In genomic region chr1:54942976-54943375, GRCh38 we compare ENCODE assay signal across 36 cellular contexts. TPM values are rescaled to one million over a fixed set of nuclear protein-coding genes. Genes with fewer than 3 reads are reported as not detected.
"Had no signal": no experiment of that assay in that cellular context is flagged by ENCODE, and none has a peak within 500 bp of the region (broad histone marks: within the 10 kb centered on the region; RNA-seq: fewer than 3 reads in every experiment).

No MANE protein-coding gene starts in this region.

- ATAC-seq: activated CD8-positive, alpha-beta T cell treated with anti-CD3 and anti-CD28 coated beads for 36 hours; activated naive CD4-positive, alpha-beta T cell treated with anti-CD3 and anti-CD28 coated beads, Interleukin-2, amount 50 U/mL, for 72 hours; activated T-cell treated with anti-CD3 and anti-CD28 coated beads, Interleukin-2, amount 50 U/mL, for 4 hours; activated T-cell treated with anti-CD3 and anti-CD28 coated beads, Interleukin-2, amount 50 U/mL, for 72 hours; activated T-helper 17 cell treated with anti-CD3 and anti-CD28 coated beads, Interleukin-2, amount 50 U/mL, for 72 hours; body of pancreas had no signal

- H3K27ac ChIP-seq: adrenal gland, body of pancreas, brain microvascular endothelial cell, breast epithelium, VCaP had no signal

- DNase-seq: activated B cell treated with CpG ODN at 0.5 μM for 24 hours; activated CD4-positive, alpha-beta memory T cell treated with anti-CD3 and anti-CD28 coated beads for 36 hours; activated CD4-positive, alpha-beta T cell treated with anti-CD3 and anti-CD28 coated beads for 4 hours; activated CD4-positive, alpha-beta T cell treated with anti-CD3 and anti-CD28 coated beads, Interleukin-2, amount 50 U/mL, for 1 hour; activated CD4-positive, alpha-beta T cell treated with anti-CD3 and anti-CD28 coated beads, Interleukin-2, amount 50 U/mL, for 4 hours; activated CD4-positive, CD25-positive, alpha-beta regulatory T cell treated with anti-CD3 and anti-CD28 coated beads, Interleukin-2, amount 50 U/mL, for 72 hours; activated CD8-positive, alpha-beta memory T cell treated with anti-CD3 and anti-CD28 coated beads, Interleukin-2, amount 50 U/mL, for 4 hours; activated CD8-positive, alpha-beta T cell treated with anti-CD3 and anti-CD28 coated beads for 36 hours; activated effector memory CD4-positive, alpha-beta T cell treated with anti-CD3 and anti-CD28 coated beads, Interleukin-2, amount 50 U/mL, for 16 hours; activated gamma-delta T cell treated with Interleukin-2 at 50 U/mL for 16 hours; activated naive CD4-positive, alpha-beta T cell; activated naive CD4-positive, alpha-beta T cell treated with anti-CD3 and anti-CD28 coated beads for 36 hours; activated naive CD4-positive, alpha-beta T cell treated with anti-CD3 and anti-CD28 coated beads, Interleukin-2, amount 50 U/mL, for 16 hours; activated naive CD8-positive, alpha-beta T cell treated with anti-CD3 and anti-CD28 coated beads for 36 hours; activated T-cell treated with anti-CD3 and anti-CD28 coated beads for 4 hours; activated T-cell treated with anti-CD3 and anti-CD28 coated beads, Interleukin-2, amount 50 U/mL, for 1 hour; activated T-cell treated with anti-CD3 and anti-CD28 coated beads, Interleukin-2, amount 50 U/mL, for 4 hours; activated T-cell treated with anti-CD3 and anti-CD28 coated beads, Interleukin-2, amount 50 U/mL, for 72 hours; adrenal gland; amniotic stem cell; aorta; body of pancreas; brain microvascular endothelial cell; central memory CD4-positive, alpha-beta T cell; T-helper 1 cell; T-helper 2 cell; T-helper 9 cell had no signal

- H3K27me3 ChIP-seq: adrenal gland, body of pancreas, brain microvascular endothelial cell, breast epithelium had no signal

- H3K4me1 ChIP-seq: breast epithelium had no signal

- FAIRE-seq: astrocyte, TTC549 had no signal

- H3K36me3 ChIP-seq: adrenal gland, brain microvascular endothelial cell, breast epithelium had no signal

- H3K4me3 ChIP-seq: adrenal gland, body of pancreas, breast epithelium had no signal

- H3K9me3 ChIP-seq: adrenal gland, body of pancreas, breast epithelium had no signal

RNA-seq across cellular contexts. Expression of gene TMEM61, which starts 37.5 kb away (rescaled TPM):
- total RNA-seq: activated B cell treated with CpG ODN at 0.5 μM for 24 hours; activated CD4-positive, alpha-beta memory T cell treated with anti-CD3 and anti-CD28 coated beads for 36 hours; activated CD8-positive, alpha-beta memory T cell treated with anti-CD3 and anti-CD28 coated beads for 36 hours; activated CD8-positive, alpha-beta T cell treated with anti-CD3 and anti-CD28 coated beads for 36 hours; activated naive CD4-positive, alpha-beta T cell treated with anti-CD3 and anti-CD28 coated beads for 36 hours; activated naive CD8-positive, alpha-beta T cell treated with anti-CD3 and anti-CD28 coated beads for 36 hours; activated T-cell treated with anti-CD3 and anti-CD28 coated beads, Interleukin-2, amount 50 U/mL, for 72 hours; activated T-helper 1 cell treated with anti-CD3 and anti-CD28 coated beads, Interleukin-12 subunit alpha, Interleukin-12 subunit beta, Interleukin-2, Interleukin-4 antibody, amounts not matched to agents 30 ng/mL and 10 ng/mL and 1 ng/mL, durations not matched to agents 14 hours and 24 hours and 36 hours; activated T-helper 17 cell treated with anti-CD3 and anti-CD28 coated beads, Interleukin-2, amount 50 U/mL, for 72 hours; astrocyte; cardiac septum had no signal

RNA-seq across cellular contexts. Expression of gene BSND, which starts 55.8 kb away (rescaled TPM):
- total RNA-seq: activated B cell treated with CpG ODN at 0.5 μM for 24 hours; activated CD4-positive, alpha-beta memory T cell treated with anti-CD3 and anti-CD28 coated beads for 36 hours; activated CD8-positive, alpha-beta memory T cell treated with anti-CD3 and anti-CD28 coated beads for 36 hours; activated CD8-positive, alpha-beta T cell treated with anti-CD3 and anti-CD28 coated beads for 36 hours; activated naive CD4-positive, alpha-beta T cell treated with anti-CD3 and anti-CD28 coated beads for 36 hours; activated naive CD8-positive, alpha-beta T cell treated with anti-CD3 and anti-CD28 coated beads for 36 hours; activated T-cell treated with anti-CD3 and anti-CD28 coated beads, Interleukin-2, amount 50 U/mL, for 4 hours; activated T-cell treated with anti-CD3 and anti-CD28 coated beads, Interleukin-2, amount 50 U/mL, for 72 hours; activated T-helper 1 cell treated with anti-CD3 and anti-CD28 coated beads, Interleukin-12 subunit alpha, Interleukin-12 subunit beta, Interleukin-2, Interleukin-4 antibody, amounts not matched to agents 30 ng/mL and 10 ng/mL and 1 ng/mL, durations not matched to agents 14 hours and 24 hours and 36 hours; adrenal gland; aorta; astrocyte; body of pancreas; cardiac septum had no signal
- polyA plus RNA-seq: aorta had no signal
